In the genomic region with DNA sequence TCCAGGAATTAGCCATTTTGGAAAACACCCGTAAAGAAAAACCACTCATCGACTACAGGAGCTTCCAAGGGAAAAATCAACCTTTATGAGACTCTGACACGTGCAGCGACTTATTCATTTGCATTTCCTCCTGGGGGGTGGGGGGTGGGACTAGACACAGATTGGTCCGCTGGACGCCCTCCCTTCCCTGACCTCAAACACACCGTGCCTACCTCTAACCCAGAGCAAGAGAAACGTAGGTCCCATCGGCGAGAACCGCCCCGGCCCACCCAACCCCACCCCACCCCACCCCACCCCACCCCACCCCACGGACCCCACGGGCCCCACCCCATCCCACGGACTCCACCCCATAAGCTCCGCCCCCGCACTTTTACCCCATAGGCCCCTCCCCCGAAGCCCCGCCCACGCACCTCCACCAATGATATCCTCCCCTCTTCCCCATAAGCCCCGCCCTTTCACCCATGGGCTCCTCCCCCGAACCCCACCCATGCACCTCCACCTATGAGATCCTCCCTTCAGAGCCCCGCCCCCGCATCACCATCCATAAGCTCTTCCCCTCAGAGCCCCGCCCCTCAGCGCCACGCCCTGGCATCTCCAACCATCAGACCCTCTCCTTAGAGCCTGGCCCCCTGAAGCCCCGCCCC, we compare ENCODE assay signal across 9 cellular contexts. TPM values are rescaled to one million over a fixed set of nuclear protein-coding genes. Genes with fewer than 3 reads are reported as not detected.
DNase-seq lines count a peak whose midpoint lies in the region; ATAC-seq and TF ChIP-seq lines count a peak whose summit lies in the region.
"Had no signal": no experiment of that assay in that cellular context is flagged by ENCODE, and none has a peak within 500 bp of the region (broad histone marks: within the 10 kb centered on the region; RNA-seq: fewer than 3 reads in every experiment).

No MANE protein-coding gene starts in this region.

- DNase-seq in activated CD4-positive, alpha-beta T cell treated with anti-CD3 and anti-CD28 coated beads for 48 hours = peak; percentile 99
- no peak for DNase-seq in activated CD4-positive, alpha-beta T cell treated with anti-CD3 and anti-CD28 coated beads, Interleukin-2, amount 50 U/mL, for 4 hours
- DNase-seq in kidney epithelial cell (ENCODE audit: low read depth) (no peak), thoracic aorta (ENCODE audit: low spot score) (no peak), Ammon's horn (ENCODE audit: low spot score) (no peak), AML-193 (lab: John Stamatoyannopoulos, UW) (no peak)
- DNase-seq in stimulated activated CD4-positive, alpha-beta T cell treated with anti-CD3 and anti-CD28 coated beads, Interleukin-12 subunit alpha, Interleukin-12 subunit beta, amount 100 ng/mL, for 4 hours = no peak
- DNase-seq: DMS79 treated with DMSO at 0.1 percent for 48 hours had no signal

- H3K27ac ChIP-seq in thoracic aorta = peak overlapping the region; percentile 94 to 97

- no peaks in the 10 kb centered on the region for H3K36me3 Mint-ChIP-seq in activated naive CD8-positive, alpha-beta T cell

- peaks cover 14 to 15% of the 10 kb centered on the region in 2 donors for H3K4me1 ChIP-seq in thoracic aorta (ENCODE audit: control insufficient read depth in 1 of 2, low read depth in 2 of 2)

- no peak for TF ChIP-seq CTCF in kidney epithelial cell (IDR thresholded peaks at IDR 0.05; ENCODE audit: insufficient read depth, low read length, poor library complexity, severe bottlenecking)
- TF ChIP-seq CTCF in thoracic aorta (IDR thresholded peaks at IDR 0.05) = no peak

- H3K4me1 Mint-ChIP-seq in activated naive CD8-positive, alpha-beta T cell (ENCODE audit: low read depth) = peaks cover 13% of the 10 kb centered on the region

- H3K27me3 ChIP-seq in kidney epithelial cell (ENCODE audit: control insufficient read depth, insufficient read depth, low read length) (no peaks in the 10 kb centered on the region), thoracic aorta (replicated peaks; ENCODE audit: insufficient read depth) (no peaks in the 10 kb centered on the region)

- H3K36me3 ChIP-seq in kidney epithelial cell (ENCODE audit: control insufficient read depth, insufficient read depth, low read length) = no peaks in the 10 kb centered on the region
- H3K36me3 ChIP-seq in thoracic aorta = peaks cover 22% of the 10 kb centered on the region

- peak overlapping the region; percentile 97 for H3K27ac Mint-ChIP-seq in activated naive CD8-positive, alpha-beta T cell

- H3K4me3 ChIP-seq in kidney epithelial cell (ENCODE audit: low read depth, low read length) = peak overlapping the region; percentile 38
- H3K4me3 ChIP-seq in thoracic aorta = peak overlapping the region; percentile 90

- H3K9me3 Mint-ChIP-seq in activated naive CD8-positive, alpha-beta T cell (ENCODE audit: low read depth) = no peaks in the 10 kb centered on the region

- no peaks in the 10 kb centered on the region for H3K9me3 ChIP-seq in thoracic aorta

- H3K4me3 Mint-ChIP-seq in activated naive CD8-positive, alpha-beta T cell = peak overlapping the region; percentile 90

- H3K27me3 Mint-ChIP-seq in activated naive CD8-positive, alpha-beta T cell = no peaks in the 10 kb centered on the region

- ATAC-seq in thoracic aorta (ENCODE audit: insufficient number of reproducible peaks, low FRiP score, low read depth) = no peak

RNA-seq across cellular contexts. Expression of gene GTPBP6, which starts 1.1 kb away (rescaled TPM):
- total RNA-seq in kidney epithelial cell (49.5 and 55.0 TPM in 2 replicates), thoracic aorta (10 to 100 TPM; 32.6 to 33.5 TPM)

RNA-seq across cellular contexts. Expression of gene PLCXD1, which starts 36.4 kb away (rescaled TPM):
- total RNA-seq in kidney epithelial cell = 13.8 and 20.2 TPM in 2 replicates
- 10 to 100 TPM; 14.5 to 29.0 TPM for total RNA-seq in thoracic aorta
